Comparison of ENCODE assay signal across 9 cellular contexts in the genomic region with DNA sequence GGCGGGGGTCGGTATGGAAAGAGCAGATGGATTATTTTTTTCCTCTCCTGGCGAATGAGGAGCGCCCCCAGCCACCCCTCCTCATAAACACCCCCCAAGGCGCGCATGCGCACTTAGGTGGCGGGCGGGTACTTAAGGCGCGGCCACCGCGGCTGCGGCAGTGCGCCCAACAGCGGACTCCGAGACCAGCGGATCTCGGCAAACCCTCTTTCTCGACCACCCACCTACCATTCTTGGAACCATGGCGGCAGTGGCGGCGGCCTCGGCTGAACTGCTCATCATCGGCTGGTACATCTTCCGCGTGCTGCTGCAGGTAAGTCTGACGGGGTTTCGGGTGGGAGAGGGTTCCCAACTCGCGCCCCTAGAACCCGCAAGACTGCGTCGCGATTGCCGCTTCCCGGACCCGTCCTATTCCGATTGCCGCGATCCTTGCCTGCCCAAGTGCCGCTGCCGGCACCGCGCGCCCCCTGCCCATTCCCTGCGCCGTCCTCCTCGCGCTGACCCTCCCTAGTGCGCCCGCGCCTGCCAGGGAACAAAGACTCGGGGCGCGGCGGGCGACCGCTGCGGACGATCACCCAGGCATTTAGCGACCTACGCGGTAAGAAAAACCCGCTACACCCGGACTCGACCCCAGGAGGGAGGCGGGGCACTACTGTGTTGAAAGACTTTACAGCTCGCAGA. TPM values are rescaled to one million over a fixed set of nuclear protein-coding genes. Genes with fewer than 3 reads are reported as not detected.
A peak's percentile ranks its signal among the peaks of the same experiment; 100 is the strongest.
DNase-seq lines count a peak whose midpoint lies in the region.
"Had no signal": no experiment of that assay in that cellular context is flagged by ENCODE, and none has a peak within 500 bp of the region (broad histone marks: within the 10 kb centered on the region; RNA-seq: fewer than 3 reads in every experiment).

A gene with protein sequence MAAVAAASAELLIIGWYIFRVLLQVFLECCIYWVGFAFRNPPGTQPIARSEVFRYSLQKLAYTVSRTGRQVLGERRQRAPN (plus strand): TSS at position 160 of the 681 bp plus-strand sequence. CDS start 82 bp downstream, at position 242.

- H3K4me1 Mint-ChIP-seq in activated CD4-positive, alpha-beta T cell treated with anti-CD3 and anti-CD28 coated beads, Interleukin-2, amount 10 ng/mL, durations not matched to agents 7 days and 5 days, result peaks cover 40% of the 10 kb centered on the region

- H3K27ac Mint-ChIP-seq in activated CD4-positive, alpha-beta T cell treated with anti-CD3 and anti-CD28 coated beads, Interleukin-2, amount 10 ng/mL, durations not matched to agents 7 days and 5 days, result no peak within 1 kb of the TSS

- POLR2A ChIA-PET in activated CD4-positive, alpha-beta T cell treated with anti-CD3 and anti-CD28 coated beads, Interleukin-2, amount 10 ng/mL, durations not matched to agents 7 days and 5 days (lab: Charles Lee), result no interaction called here

- peaks cover 13% of the 10 kb centered on the region for H3K36me3 Mint-ChIP-seq in activated CD4-positive, alpha-beta T cell treated with anti-CD3 and anti-CD28 coated beads, Interleukin-2, amount 10 ng/mL, durations not matched to agents 7 days and 5 days (ENCODE audit: low read depth)

- H3K27ac ChIP-seq in temporal lobe (ENCODE audit: low read depth, low read length), result no peak within 1 kb of the TSS

- DNase-seq in activated CD4-positive, alpha-beta T cell treated with anti-CD3 and anti-CD28 coated beads, Interleukin-2, amount 10 ng/mL, durations not matched to agents 7 days and 5 days, result no peak
- DNase-seq in activated CD4-positive, alpha-beta T cell treated with anti-CD3 and anti-CD28 coated beads for 1 hour, result no peak
- DNase-seq in astrocyte of the hippocampus (ENCODE audit: low read depth, low spot score) (peak; percentile 65), left kidney (ENCODE audit: low read depth, low spot score) (peak; percentile 87), NOMO-1 treated with DMSO at 0.1 percent for 48 hours (lab: John Stamatoyannopoulos, UW; ENCODE audit: unreplicated experiment) (no peak), H4 (ENCODE audit: low spot score) (no peak), superior temporal gyrus (ENCODE audit: extremely low spot score) (no peak)

- H3K9me3 Mint-ChIP-seq in activated CD4-positive, alpha-beta T cell treated with anti-CD3 and anti-CD28 coated beads, Interleukin-2, amount 10 ng/mL, durations not matched to agents 7 days and 5 days, result no peaks in the 10 kb centered on the region

- H3K4me3 Mint-ChIP-seq in activated CD4-positive, alpha-beta T cell treated with anti-CD3 and anti-CD28 coated beads, Interleukin-2, amount 10 ng/mL, durations not matched to agents 7 days and 5 days, result peak within 1 kb of the TSS; percentile 56

- CTCF ChIA-PET in activated CD4-positive, alpha-beta T cell treated with anti-CD3 and anti-CD28 coated beads, Interleukin-2, amount 10 ng/mL, durations not matched to agents 7 days and 5 days (lab: Charles Lee), result no interaction called here

- H3K27me3 Mint-ChIP-seq in activated CD4-positive, alpha-beta T cell treated with anti-CD3 and anti-CD28 coated beads, Interleukin-2, amount 10 ng/mL, durations not matched to agents 7 days and 5 days, result peaks cover 5% of the 10 kb centered on the region

RNA-seq across cellular contexts. Expression of the gene that starts here (rescaled TPM):
- total RNA-seq in activated CD4-positive, alpha-beta T cell treated with anti-CD3 and anti-CD28 coated beads, Interleukin-2, amount 10 ng/mL, durations not matched to agents 7 days and 5 days, result under 1 TPM in 1 of 2 experiments, not detected in 1; 0.17 TPM
- total RNA-seq in temporal lobe, result 345 TPM
- not detected in 2 replicates for total RNA-seq in H4 (2014; rRNA removed; shearing (Covaris generic))
- total RNA-seq: ascending aorta had no signal

Comparison
In these comparisons a context has a peak if more than half of its experiments do, and no peak if none do; other contexts are left out.
1. RNA of the gene that starts here (total RNA-seq): 345 TPM in temporal lobe (single experiment); 0.17 TPM in activated CD4-positive, alpha-beta T cell treated with anti-CD3 and anti-CD28 coated beads, Interleukin-2, amount 10 ng/mL, durations not matched to agents 7 days and 5 days and not detected in H4; every median in the first group is over 100 times any median in the second.
2. DNase-seq: peak in astrocyte of the hippocampus (single experiment) and left kidney (single experiment); none in activated CD4-positive, alpha-beta T cell treated with anti-CD3 and anti-CD28 coated beads, Interleukin-2, amount 10 ng/mL, durations not matched to agents 7 days and 5 days (single experiment), activated CD4-positive, alpha-beta T cell treated with anti-CD3 and anti-CD28 coated beads for 1 hour (single experiment), NOMO-1 treated with DMSO at 0.1 percent for 48 hours (single experiment), H4 (single experiment) and superior temporal gyrus (single experiment).